In the genomic region with DNA sequence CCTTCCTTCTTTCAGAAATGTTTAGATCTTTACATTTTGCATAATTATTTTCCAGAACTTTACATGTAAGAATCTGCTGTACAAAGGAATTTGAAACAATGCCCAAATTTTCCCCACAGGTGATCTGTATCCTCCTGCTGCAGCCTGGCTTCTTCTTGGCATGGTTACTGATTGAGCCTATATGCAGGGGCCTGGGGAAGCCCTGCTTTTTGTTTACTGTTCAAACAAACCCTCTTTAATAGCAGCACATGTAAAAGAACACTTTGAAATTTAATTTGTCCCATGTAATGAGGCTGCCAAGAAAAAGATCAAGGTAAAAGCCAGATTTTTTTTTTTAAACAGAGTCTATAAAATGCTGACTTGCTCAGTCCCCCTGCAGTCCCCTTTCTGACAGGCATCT, we compare ENCODE assay signal across 16 cellular contexts.
"Had no signal": no experiment of that assay in that cellular context is flagged by ENCODE, and none has a peak within 500 bp of the region (broad histone marks: within the 10 kb centered on the region; RNA-seq: fewer than 3 reads in every experiment).

No MANE protein-coding gene starts in this region.

- ATAC-seq: left lobe of liver; stimulated activated memory B cell treated with anti-CD40 and anti-IgM and Interleukin-4, amounts not matched to agents 10 μg/mL and 1 μg/mL and 100 μg/mL, for 72 hours had no signal

- H3K27me3 ChIP-seq: ascending aorta, cardiac muscle cell, neutrophil, tibial artery had no signal

- H3K27ac ChIP-seq: ascending aorta, cardiac muscle cell, neutrophil, parathyroid adenoma, tibial artery had no signal

- H3K9me3 ChIP-seq: ascending aorta, neutrophil, tibial artery had no signal

- H3K27ac Mint-ChIP-seq: activated naive CD4-positive, alpha-beta T cell treated with anti-CD3 and anti-CD28 coated beads, Interleukin-2, amount 10 ng/mL, durations not matched to agents 7 days and 5 days; stimulated activated memory B cell treated with anti-CD40 and anti-IgM and Interleukin-4, amounts not matched to agents 10 μg/mL and 1 μg/mL and 100 μg/mL, for 72 hours had no signal

- H3K4me3 Mint-ChIP-seq: activated naive CD4-positive, alpha-beta T cell treated with anti-CD3 and anti-CD28 coated beads, Interleukin-2, amount 10 ng/mL, durations not matched to agents 7 days and 5 days; stimulated activated memory B cell treated with anti-CD40 and anti-IgM and Interleukin-4, amounts not matched to agents 10 μg/mL and 1 μg/mL and 100 μg/mL, for 72 hours had no signal

- H3K27me3 Mint-ChIP-seq: activated naive CD4-positive, alpha-beta T cell treated with anti-CD3 and anti-CD28 coated beads, Interleukin-2, amount 10 ng/mL, durations not matched to agents 7 days and 5 days; stimulated activated memory B cell treated with anti-CD40 and anti-IgM and Interleukin-4, amounts not matched to agents 10 μg/mL and 1 μg/mL and 100 μg/mL, for 72 hours had no signal

- H3K4me1 Mint-ChIP-seq: activated naive CD4-positive, alpha-beta T cell treated with anti-CD3 and anti-CD28 coated beads, Interleukin-2, amount 10 ng/mL, durations not matched to agents 7 days and 5 days; stimulated activated memory B cell treated with anti-CD40 and anti-IgM and Interleukin-4, amounts not matched to agents 10 μg/mL and 1 μg/mL and 100 μg/mL, for 72 hours had no signal

- H3K36me3 ChIP-seq: ascending aorta, cardiac muscle cell, neutrophil, tibial artery had no signal

- H3K36me3 Mint-ChIP-seq: activated naive CD4-positive, alpha-beta T cell treated with anti-CD3 and anti-CD28 coated beads, Interleukin-2, amount 10 ng/mL, durations not matched to agents 7 days and 5 days; stimulated activated memory B cell treated with anti-CD40 and anti-IgM and Interleukin-4, amounts not matched to agents 10 μg/mL and 1 μg/mL and 100 μg/mL, for 72 hours had no signal

- DNase-seq: activated CD4-positive, alpha-beta T cell treated with anti-CD3 and anti-CD28 coated beads for 1 hour; activated CD4-positive, alpha-beta T cell treated with anti-CD3 and anti-CD28 coated beads, Interleukin-2, amount 50 U/mL, for 48 hours; activated naive CD4-positive, alpha-beta T cell treated with anti-CD3 and anti-CD28 coated beads, Interleukin-2, amount 10 ng/mL, durations not matched to agents 7 days and 5 days; activated T-cell treated with anti-CD3 and anti-CD28 coated beads, Interleukin-2, amount 50 U/mL, for 1 hour; erythroblast; islet precursor cell; stimulated activated CD4-positive, alpha-beta T cell treated with anti-CD3 and anti-CD28 coated beads, Interleukin-12 subunit alpha, Interleukin-12 subunit beta, amount 100 ng/mL, for 4 hours; stimulated activated CD4-positive, alpha-beta T cell treated with anti-CD3 and anti-CD28 coated beads, Interleukin-2, amount 100 ng/mL, for 48 hours; T1000; tibial artery had no signal

- H3K4me3 ChIP-seq: ascending aorta, cardiac muscle cell, tibial artery had no signal

- H3K4me1 ChIP-seq: ascending aorta, parathyroid adenoma, tibial artery had no signal

- H3K9me3 Mint-ChIP-seq: activated naive CD4-positive, alpha-beta T cell treated with anti-CD3 and anti-CD28 coated beads, Interleukin-2, amount 10 ng/mL, durations not matched to agents 7 days and 5 days; stimulated activated memory B cell treated with anti-CD40 and anti-IgM and Interleukin-4, amounts not matched to agents 10 μg/mL and 1 μg/mL and 100 μg/mL, for 72 hours had no signal
